Comparison of ENCODE assay signal across 12 cellular contexts in the genomic region with DNA sequence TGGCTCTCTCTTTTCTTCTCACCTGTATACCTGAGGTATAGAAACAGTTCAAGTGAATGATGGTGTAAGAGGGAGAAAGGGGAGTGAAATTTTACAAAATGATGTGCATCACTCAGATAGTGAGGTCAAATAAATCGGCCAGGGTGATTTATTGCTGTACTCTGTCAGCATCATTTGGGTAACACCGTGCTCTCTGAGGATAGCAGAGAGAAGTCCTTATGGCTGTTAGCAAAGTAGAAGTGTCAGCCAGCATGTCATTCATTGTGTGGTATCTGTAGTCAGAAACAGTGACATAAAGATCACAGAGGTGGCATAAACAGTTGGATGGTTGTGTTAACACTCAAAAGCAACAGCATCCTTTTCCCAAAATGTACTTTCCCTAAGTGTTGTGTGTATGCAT. TPM values are rescaled to one million over a fixed set of nuclear protein-coding genes. Genes with fewer than 3 reads are reported as not detected.
A peak's percentile ranks its signal among the peaks of the same experiment; 100 is the strongest.
DNase-seq lines count a peak whose midpoint lies in the region; ATAC-seq lines count a peak whose summit lies in the region.
"Had no signal": no experiment of that assay in that cellular context is flagged by ENCODE, and none has a peak within 500 bp of the region (broad histone marks: within the 10 kb centered on the region; RNA-seq: fewer than 3 reads in every experiment).

No MANE protein-coding gene starts in this region.

- H3K36me3 Mint-ChIP-seq in activated CD4-positive, alpha-beta T cell treated with anti-CD3 and anti-CD28 coated beads, Interleukin-2, amount 10 ng/mL, durations not matched to agents 24 days and 14 days (ENCODE audit: low read depth) = peaks cover 23% of the 10 kb centered on the region
- peaks cover 8 to 16% of the 10 kb centered on the region in 2 donors for H3K36me3 Mint-ChIP-seq in activated naive CD4-positive, alpha-beta T cell treated with anti-CD3 and anti-CD28 coated beads, Interleukin-2, amount 50 U/mL, for 72 hours
- H3K36me3 Mint-ChIP-seq in immature natural killer cell = peaks cover 0 to 4% (median 3%) of the 10 kb centered on the region in 3 donors

- H3K27ac Mint-ChIP-seq in activated CD4-positive, alpha-beta T cell treated with anti-CD3 and anti-CD28 coated beads, Interleukin-2, amount 10 ng/mL, durations not matched to agents 24 days and 14 days = peak overlapping the region; percentile 96
- peak overlapping the region; percentile 96 for H3K27ac Mint-ChIP-seq in activated naive CD4-positive, alpha-beta T cell treated with anti-CD3 and anti-CD28 coated beads, Interleukin-2, amount 50 U/mL, for 72 hours
- H3K27ac Mint-ChIP-seq in immature natural killer cell = peak overlapping the region; percentile 92 to 99 (median 97)
- H3K27ac Mint-ChIP-seq in stimulated activated naive CD8-positive, alpha-beta T cell treated with anti-CD3 and anti-CD28 coated beads, Interleukin-15, amount 100 ng/mL, for 72 hours = peak overlapping the region; percentile 59 to 96

- H3K9me3 Mint-ChIP-seq in activated CD4-positive, alpha-beta T cell treated with anti-CD3 and anti-CD28 coated beads, Interleukin-2, amount 10 ng/mL, durations not matched to agents 24 days and 14 days = no peaks in the 10 kb centered on the region
- H3K9me3 Mint-ChIP-seq in activated naive CD4-positive, alpha-beta T cell treated with anti-CD3 and anti-CD28 coated beads, Interleukin-2, amount 50 U/mL, for 72 hours = no peaks in the 10 kb centered on the region
- no peaks in the 10 kb centered on the region for H3K9me3 Mint-ChIP-seq in immature natural killer cell
- no peaks in the 10 kb centered on the region for H3K9me3 Mint-ChIP-seq in stimulated activated naive CD8-positive, alpha-beta T cell treated with anti-CD3 and anti-CD28 coated beads, Interleukin-15, amount 100 ng/mL, for 72 hours

- peak overlapping the region; percentile 87 for H3K4me3 Mint-ChIP-seq in activated CD4-positive, alpha-beta T cell treated with anti-CD3 and anti-CD28 coated beads, Interleukin-2, amount 10 ng/mL, durations not matched to agents 24 days and 14 days
- peak overlapping the region; percentile 86 to 97 (median 89) for H3K4me3 Mint-ChIP-seq in immature natural killer cell
- H3K4me3 Mint-ChIP-seq in stimulated activated naive CD8-positive, alpha-beta T cell treated with anti-CD3 and anti-CD28 coated beads, Interleukin-15, amount 100 ng/mL, for 72 hours = peak overlapping the region; percentile 87 to 90

- intact Hi-C loops in activated CD4-positive, alpha-beta T cell treated with anti-CD3 and anti-CD28 coated beads, Interleukin-2, amount 10 ng/mL, durations not matched to agents 24 days and 14 days (cut with micrococcal nuclease) = loop anchor here (1.0 to 5.0 kb wide), 3 partner anchors 9 to 108 kb away; a partner anchor contains a TSS
- intact Hi-C loops in head of caudate nucleus (cut with DNase I) = no loop called here

- no peaks in the 10 kb centered on the region for H3K27me3 Mint-ChIP-seq in activated CD4-positive, alpha-beta T cell treated with anti-CD3 and anti-CD28 coated beads, Interleukin-2, amount 10 ng/mL, durations not matched to agents 24 days and 14 days
- peaks cover 7 to 14% (median 14%) of the 10 kb centered on the region in 3 donors for H3K27me3 Mint-ChIP-seq in immature natural killer cell (ENCODE audit: low read depth in 3 of 3)
- H3K27me3 Mint-ChIP-seq in stimulated activated naive CD8-positive, alpha-beta T cell treated with anti-CD3 and anti-CD28 coated beads, Interleukin-15, amount 100 ng/mL, for 72 hours = no peaks in the 10 kb centered on the region

- H3K4me1 Mint-ChIP-seq in activated CD4-positive, alpha-beta T cell treated with anti-CD3 and anti-CD28 coated beads, Interleukin-2, amount 10 ng/mL, durations not matched to agents 24 days and 14 days = peaks cover 79% of the 10 kb centered on the region
- peaks cover 82 to 89% of the 10 kb centered on the region in 2 donors for H3K4me1 Mint-ChIP-seq in immature natural killer cell
- peaks cover 96% of the 10 kb centered on the region for H3K4me1 Mint-ChIP-seq in stimulated activated naive CD8-positive, alpha-beta T cell treated with anti-CD3 and anti-CD28 coated beads, Interleukin-15, amount 100 ng/mL, for 72 hours

- ATAC-seq in activated naive CD4-positive, alpha-beta T cell treated with anti-CD3 and anti-CD28 coated beads, Interleukin-2, amount 50 U/mL, for 72 hours = peak; percentile 30 to 65
- ATAC-seq in stimulated activated naive CD8-positive, alpha-beta T cell treated with anti-CD3 and anti-CD28 coated beads, Interleukin-15, amount 100 ng/mL, for 72 hours = peak; percentile 49

- no peak for DNase-seq in activated CD4-positive, alpha-beta T cell treated with anti-CD3 and anti-CD28 coated beads, Interleukin-2, amount 10 ng/mL, durations not matched to agents 24 days and 14 days
- no peak for DNase-seq in activated CD4-positive, alpha-beta T cell treated with anti-CD3 and anti-CD28 coated beads for 1 hour
- DNase-seq in activated naive CD4-positive, alpha-beta T cell treated with anti-CD3 and anti-CD28 coated beads, Interleukin-2, amount 50 U/mL, for 72 hours (ENCODE audit: low spot score in 2 of 2) = no peak
- DNase-seq in immature natural killer cell (peak; percentile 47 to 62 (median 56)), HuH-7 (ENCODE audit: low spot score) (no peak), Ammon's horn (ENCODE audit: low spot score) (no peak), head of caudate nucleus (no peak)
- DNase-seq in stimulated activated naive CD8-positive, alpha-beta T cell treated with anti-CD3 and anti-CD28 coated beads, Interleukin-15, amount 100 ng/mL, for 72 hours = no peak
- DNase-seq: DMS153; effector CD4-positive, alpha-beta T cell; NCI-H187 had no signal

RNA-seq across cellular contexts. Expression of a gene that starts 53.4 kb away (rescaled TPM):
- total RNA-seq in activated CD4-positive, alpha-beta T cell treated with anti-CD3 and anti-CD28 coated beads, Interleukin-2, amount 10 ng/mL, durations not matched to agents 24 days and 14 days = 141 and 146 TPM in 2 replicates
- total RNA-seq in activated naive CD4-positive, alpha-beta T cell treated with anti-CD3 and anti-CD28 coated beads, Interleukin-2, amount 50 U/mL, for 72 hours = 100 to 1,000 TPM in 1 of 2 donors, 10 to 100 TPM in 1; 87.1 to 166 TPM
- 100 to 1,000 TPM in 2 of 3 donors, 10 to 100 TPM in 1; 92.3 to 161 (median 124) TPM for polyA plus RNA-seq in immature natural killer cell

RNA-seq across cellular contexts. Expression of a gene that starts 57.7 kb away (rescaled TPM):
- total RNA-seq in activated CD4-positive, alpha-beta T cell treated with anti-CD3 and anti-CD28 coated beads, Interleukin-2, amount 10 ng/mL, durations not matched to agents 24 days and 14 days = not detected in 2 replicates
- not detected for total RNA-seq in activated naive CD4-positive, alpha-beta T cell treated with anti-CD3 and anti-CD28 coated beads, Interleukin-2, amount 50 U/mL, for 72 hours
- 1 to 10 TPM in 1 of 3 donors, not detected in 2; 6.3 TPM for polyA plus RNA-seq in immature natural killer cell
- total RNA-seq: omental fat pad had no signal

Comparison
In these comparisons a context has a peak if more than half of its experiments do, and no peak if none do; other contexts are left out.
1. DNase-seq: peak in immature natural killer cell (3 of 3); none in activated CD4-positive, alpha-beta T cell treated with anti-CD3 and anti-CD28 coated beads, Interleukin-2, amount 10 ng/mL, durations not matched to agents 24 days and 14 days (single experiment), activated CD4-positive, alpha-beta T cell treated with anti-CD3 and anti-CD28 coated beads for 1 hour (single experiment), activated naive CD4-positive, alpha-beta T cell treated with anti-CD3 and anti-CD28 coated beads, Interleukin-2, amount 50 U/mL, for 72 hours (0 of 2), stimulated activated naive CD8-positive, alpha-beta T cell treated with anti-CD3 and anti-CD28 coated beads, Interleukin-15, amount 100 ng/mL, for 72 hours (0 of 2), HuH-7 (single experiment), Ammon's horn (single experiment) and head of caudate nucleus (0 of 42).
2. Peak in every context shown above with its lines, with median percentiles within 50 percentile points of each other: H3K27ac Mint-ChIP-seq and H3K4me3 Mint-ChIP-seq.